9 cellular contexts compared by ENCODE assay signal in genomic region chr6:105993341-105993740, GRCh38.
A peak's percentile ranks its signal among the peaks of the same experiment; 100 is the strongest.
DNase-seq lines count a peak whose midpoint lies in the region; ATAC-seq lines count a peak whose summit lies in the region.
"Had no signal": no experiment of that assay in that cellular context is flagged by ENCODE, and none has a peak within 500 bp of the region (broad histone marks: within the 10 kb centered on the region; RNA-seq: fewer than 3 reads in every experiment).

No MANE protein-coding gene starts in this region.

- H3K36me3 ChIP-seq in CD4-positive, alpha-beta memory T cell (ENCODE audit: insufficient read depth, low read length) = no peaks in the 10 kb centered on the region

- H3K9me3 ChIP-seq in CD4-positive, alpha-beta memory T cell (ENCODE audit: control insufficient read depth in 1 of 2, low read length in 2 of 2) = no peaks in the 10 kb centered on the region

- peak overlapping the region; percentile 88 to 98 (median 96) for H3K4me3 Mint-ChIP-seq in CD4-positive, alpha-beta memory T cell
- peak overlapping the region; percentile 94 to 99 (median 97) for H3K4me3 Mint-ChIP-seq in IgD-negative memory B cell
- H3K4me3 Mint-ChIP-seq in central memory CD8-positive, alpha-beta T cell = peak overlapping the region; percentile 88
- peak overlapping the region; percentile 88 to 98 (median 92) for H3K4me3 Mint-ChIP-seq in naive thymus-derived CD8-positive, alpha-beta T cell

- CTCF ChIA-PET in CD4-positive, alpha-beta memory T cell (lab: Charles Lee; ENCODE audit: partially characterized antibody) = interaction anchor here (0.6 to 5.3 kb wide), 16 partner anchors 11 to 330 kb away, joined by 3 to 52 read pairs (median 8); partner anchors contain the start of gene PRDM1

- peak overlapping the region; percentile 65 to 98 (median 91) for H3K27ac Mint-ChIP-seq in CD4-positive, alpha-beta memory T cell
- peak overlapping the region; percentile 81 to 97 (median 94) for H3K27ac Mint-ChIP-seq in IgD-negative memory B cell
- peak overlapping the region; percentile 79 for H3K27ac Mint-ChIP-seq in central memory CD8-positive, alpha-beta T cell (ENCODE audit: low read depth)
- peak overlapping the region in 5 of 10 donors; percentile 19 to 82 (median 64) for H3K27ac Mint-ChIP-seq in naive thymus-derived CD8-positive, alpha-beta T cell

- peaks cover 26 to 56% (median 30%) of the 10 kb centered on the region in 4 donors for H3K4me1 Mint-ChIP-seq in CD4-positive, alpha-beta memory T cell
- H3K4me1 Mint-ChIP-seq in IgD-negative memory B cell = peaks cover 12 to 17% (median 14%) of the 10 kb centered on the region in 3 donors
- H3K4me1 Mint-ChIP-seq in central memory CD8-positive, alpha-beta T cell = peaks cover 28% of the 10 kb centered on the region
- peaks cover 17 to 35% (median 25%) of the 10 kb centered on the region in 4 donors for H3K4me1 Mint-ChIP-seq in naive thymus-derived CD8-positive, alpha-beta T cell

- H3K4me3 ChIP-seq in CD4-positive, alpha-beta memory T cell (ENCODE audit: low read length in 2 of 2) = peak overlapping the region in 1 of 2 donors; percentile 75

- peaks cover 36% of the 10 kb centered on the region for H3K4me1 ChIP-seq in CD4-positive, alpha-beta memory T cell (ENCODE audit: insufficient read depth, low read length)

- peaks cover 0 to 15% of the 10 kb centered on the region in 2 donors for H3K36me3 Mint-ChIP-seq in CD4-positive, alpha-beta memory T cell
- H3K36me3 Mint-ChIP-seq in IgD-negative memory B cell = no peaks in the 10 kb centered on the region
- peaks cover 18% of the 10 kb centered on the region for H3K36me3 Mint-ChIP-seq in central memory CD8-positive, alpha-beta T cell (ENCODE audit: insufficient read depth)
- peaks cover 0 to 5% (median 0%) of the 10 kb centered on the region in 3 donors for H3K36me3 Mint-ChIP-seq in naive thymus-derived CD8-positive, alpha-beta T cell

- peaks cover 4% of the 10 kb centered on the region for H3K27me3 ChIP-seq in CD4-positive, alpha-beta memory T cell (ENCODE audit: insufficient read depth, low read length)

- peaks cover 5 to 14% of the 10 kb centered on the region in 2 donors for H3K27me3 Mint-ChIP-seq in CD4-positive, alpha-beta memory T cell
- peaks cover 22% of the 10 kb centered on the region for H3K27me3 Mint-ChIP-seq in IgD-negative memory B cell
- peaks cover 10% of the 10 kb centered on the region for H3K27me3 Mint-ChIP-seq in central memory CD8-positive, alpha-beta T cell
- peaks cover 39 to 76% (median 65%) of the 10 kb centered on the region in 5 donors for H3K27me3 Mint-ChIP-seq in naive thymus-derived CD8-positive, alpha-beta T cell

- intact Hi-C loops in CD4-positive, alpha-beta memory T cell (cut with micrococcal nuclease) = loop anchor here (2.0 to 5.0 kb wide), 6 partner anchors 201 to 527 kb away; partner anchors contain the start of gene ATG5

- POLR2A ChIA-PET in CD4-positive, alpha-beta memory T cell (lab: Charles Lee; ENCODE audit: partially characterized antibody) = interaction anchor here (1.0 to 8.6 kb wide), 25 partner anchors 9 to 1831 kb away, joined by 3 to 177 read pairs (median 9); partner anchors contain the start of genes ATG5, PRDM1 and SCML4
- POLR2A ChIA-PET in naive thymus-derived CD8-positive, alpha-beta T cell (lab: Charles Lee) = interaction anchor here (0.8 to 3.0 kb wide), 6 partner anchors 10 to 332 kb away, joined by 3 to 18 read pairs (median 6); partner anchors contain the start of gene ATG5

- ATAC-seq in central memory CD8-positive, alpha-beta T cell (replicated peaks; ENCODE audit: extremely low read depth, poor library complexity, severe bottlenecking) = no peak
- no peak for ATAC-seq in naive thymus-derived CD8-positive, alpha-beta T cell
- ATAC-seq in HG03354 (IDR thresholded peaks at IDR 0.05; ENCODE audit: poor library complexity, severe bottlenecking, unreplicated experiment) = no peak

- H3K27ac ChIP-seq in CD4-positive, alpha-beta memory T cell (ENCODE audit: low read depth, low read length) = no peak overlapping the region

- H3K9me3 Mint-ChIP-seq in CD4-positive, alpha-beta memory T cell = no peaks in the 10 kb centered on the region
- H3K9me3 Mint-ChIP-seq in IgD-negative memory B cell = peaks cover 0 to 2% (median 1%) of the 10 kb centered on the region in 3 donors
- no peaks in the 10 kb centered on the region for H3K9me3 Mint-ChIP-seq in central memory CD8-positive, alpha-beta T cell
- H3K9me3 Mint-ChIP-seq in naive thymus-derived CD8-positive, alpha-beta T cell = peaks cover 0 to 5% (median 0%) of the 10 kb centered on the region in 9 donors

- DNase-seq in CD4-positive, alpha-beta memory T cell = no peak
- DNase-seq in central memory CD8-positive, alpha-beta T cell (ENCODE audit: low spot score in 2 of 2) = no peak
- DNase-seq in naive thymus-derived CD8-positive, alpha-beta T cell = no peak
- no peak for DNase-seq in Ammon's horn (ENCODE audit: low spot score)
- DNase-seq in NCI-H82 (lab: John Stamatoyannopoulos, UW) = no peak
- no peak for DNase-seq in NCI-H774 (lab: John Stamatoyannopoulos, UW)
- DNase-seq: effector CD4-positive, alpha-beta T cell had no signal
